Comparison of ENCODE assay signal across 9 cellular contexts in genomic region chr1:235919797-235920475, GRCh38. TPM values are rescaled to one million over a fixed set of nuclear protein-coding genes. Genes with fewer than 3 reads are reported as not detected.
DNase-seq lines count a peak whose midpoint lies in the region; ATAC-seq and TF ChIP-seq lines count a peak whose summit lies in the region.
"Had no signal": no experiment of that assay in that cellular context is flagged by ENCODE, and none has a peak within 500 bp of the region (broad histone marks: within the 10 kb centered on the region; RNA-seq: fewer than 3 reads in every experiment).

No MANE protein-coding gene starts in this region.

- peak overlapping the region; percentile 99 for H3K27ac ChIP-seq in RWPE1

- no peak for TF ChIP-seq CTCF in RWPE1 (conservative IDR thresholded peaks at IDR 0.05; ENCODE audit: low read depth)

- POLR2A ChIA-PET in RWPE1 (lab: Yijun Ruan, JAX; ENCODE audit: low non-redundant PET): no interaction called here

- DNase-seq in HCEC 1CT: peak; percentile 84
- DNase-seq in RWPE1 (ENCODE audit: low spot score): peak; percentile 75
- DNase-seq in fibroblast of the conjunctiva (ENCODE audit: low read depth): peak; percentile 73
- peak; percentile 82 for DNase-seq in smooth muscle cell of the brain vasculature (ENCODE audit: low read depth, low spot score)
- DNase-seq in activated naive CD4-positive, alpha-beta T cell treated with anti-CD3 and anti-CD28 coated beads, Interleukin-2, amount 50 U/mL, for 72 hours (ENCODE audit: low spot score in 2 of 2): no peak
- DNase-seq: spleen had no signal

- CTCF ChIA-PET in RWPE1 (lab: Yijun Ruan, JAX): interaction anchor here (0.6 to 1.0 kb wide), 3 partner anchors 9 to 54 kb away, joined by 3 to 6 read pairs (median 5); no protein-coding TSS in a partner anchor

- ATAC-seq in HG03196 (IDR thresholded peaks at IDR 0.05; ENCODE audit: unreplicated experiment) (no peak), HG02623 (IDR thresholded peaks at IDR 0.05; ENCODE audit: unreplicated experiment) (no peak), GM21526 (IDR thresholded peaks at IDR 0.05; ENCODE audit: low FRiP score, unreplicated experiment) (no peak)
- no peak for ATAC-seq in activated naive CD4-positive, alpha-beta T cell treated with anti-CD3 and anti-CD28 coated beads, Interleukin-2, amount 50 U/mL, for 72 hours

- H3K27ac Mint-ChIP-seq in activated naive CD4-positive, alpha-beta T cell treated with anti-CD3 and anti-CD28 coated beads, Interleukin-2, amount 50 U/mL, for 72 hours: peak overlapping the region in 1 of 2 donors; percentile 39

- H3K36me3 Mint-ChIP-seq in activated naive CD4-positive, alpha-beta T cell treated with anti-CD3 and anti-CD28 coated beads, Interleukin-2, amount 50 U/mL, for 72 hours: no peaks in the 10 kb centered on the region

- peaks cover 0 to 4% of the 10 kb centered on the region in 2 donors for H3K9me3 Mint-ChIP-seq in activated naive CD4-positive, alpha-beta T cell treated with anti-CD3 and anti-CD28 coated beads, Interleukin-2, amount 50 U/mL, for 72 hours

RNA-seq across cellular contexts. Expression of gene LYST, which starts 53.2 kb away (rescaled TPM):
- total RNA-seq in activated naive CD4-positive, alpha-beta T cell treated with anti-CD3 and anti-CD28 coated beads, Interleukin-2, amount 50 U/mL, for 72 hours: 10 to 100 TPM; 33.5 to 73.0 TPM

Comparison
In these comparisons a context has a peak if more than half of its experiments do, and no peak if none do; other contexts are left out.
1. DNase-seq: peak in HCEC 1CT (single experiment), RWPE1 (single experiment), fibroblast of the conjunctiva (single experiment) and smooth muscle cell of the brain vasculature (single experiment); none in activated naive CD4-positive, alpha-beta T cell treated with anti-CD3 and anti-CD28 coated beads, Interleukin-2, amount 50 U/mL, for 72 hours (0 of 2).